In the genomic region with DNA sequence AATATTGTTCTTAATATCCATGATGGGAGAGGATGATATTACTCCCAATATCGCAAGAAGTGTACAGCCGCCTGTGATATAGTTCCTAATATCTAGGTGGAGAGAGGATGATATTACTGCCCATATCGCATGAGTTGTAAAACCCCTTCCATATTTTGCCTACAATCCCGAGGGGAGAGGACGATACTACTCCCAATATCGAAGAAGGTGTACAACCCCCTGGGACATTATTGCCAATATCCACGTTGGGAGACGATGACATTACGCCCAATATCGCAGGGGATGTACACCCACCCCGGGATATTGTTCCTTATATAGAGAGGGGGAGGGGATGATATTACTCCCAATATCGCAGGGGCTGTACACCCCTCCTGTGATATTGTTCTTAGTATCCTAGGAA, we compare ENCODE assay signal across 2 cellular contexts. TPM values are rescaled to one million over a fixed set of nuclear protein-coding genes. Genes with fewer than 3 reads are reported as not detected.
"Had no signal": no experiment of that assay in that cellular context is flagged by ENCODE, and none has a peak within 500 bp of the region (broad histone marks: within the 10 kb centered on the region; RNA-seq: fewer than 3 reads in every experiment).

No MANE protein-coding gene starts in this region.

RNA-seq across cellular contexts. Expression of a gene that starts 17.1 kb away (rescaled TPM):
- total RNA-seq: G401, GM12878 had no signal
